ENCODE assay signal across 8 cellular contexts in the genomic region with DNA sequence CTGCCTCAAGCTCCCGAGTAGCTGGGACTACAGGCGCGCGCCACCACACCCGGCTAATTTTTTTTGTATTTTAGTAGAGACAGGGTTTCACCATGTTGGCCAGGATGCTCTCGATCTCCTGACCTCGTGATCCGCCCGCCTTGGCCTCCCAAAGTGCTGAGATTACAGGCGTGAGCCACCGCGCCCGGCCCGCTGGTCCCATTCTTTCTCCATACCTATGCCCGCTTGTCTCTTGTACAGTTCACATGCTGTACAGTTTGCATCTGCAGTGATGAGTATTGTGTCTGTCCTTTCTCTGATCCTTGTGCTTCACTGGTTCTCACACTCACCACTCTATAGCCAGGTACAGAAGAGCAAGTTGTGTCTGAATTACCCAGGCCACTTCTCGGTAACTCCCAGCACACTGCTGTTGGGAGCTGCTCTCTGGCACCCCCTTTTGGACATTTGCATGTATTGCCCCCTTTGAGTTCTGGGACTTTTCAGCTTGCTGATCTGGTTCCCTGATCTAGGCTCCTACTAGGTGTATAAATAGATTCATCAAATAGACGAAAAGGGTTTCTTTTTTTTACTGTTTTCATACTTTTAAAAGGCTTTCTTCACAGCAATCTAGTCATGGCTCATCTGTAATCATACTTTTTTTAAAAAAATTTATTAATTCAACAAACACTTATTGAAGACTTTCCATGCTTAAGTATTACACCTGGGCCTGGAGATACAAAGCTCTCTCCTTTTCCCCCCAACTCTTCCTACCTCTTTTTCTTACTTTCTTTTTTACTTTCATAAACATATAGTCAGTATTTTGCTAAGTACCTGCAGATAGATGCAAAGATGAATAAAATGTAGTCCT. TPM values are rescaled to one million over a fixed set of nuclear protein-coding genes. Genes with fewer than 3 reads are reported as not detected.
DNase-seq lines count a peak whose midpoint lies in the region; ATAC-seq and TF ChIP-seq lines count a peak whose summit lies in the region.

No MANE protein-coding gene starts in this region.

- H3K27ac ChIP-seq in PC-9 (no peak overlapping the region), neuronal stem cell (replicated peaks; ENCODE audit: low read length) (no peak overlapping the region), tibial nerve (no peak overlapping the region)

- H2BK5ac ChIP-seq in neuronal stem cell (ENCODE audit: low read length): no peak overlapping the region

- H3F3A ChIP-seq in PC-9 (ENCODE audit: insufficient read depth, low read depth): no peaks in the 10 kb centered on the region

- H3K4me2 ChIP-seq in PC-9 (no peak overlapping the region), neuronal stem cell (ENCODE audit: insufficient read depth, low read length, poor library complexity, severe bottlenecking) (no peak overlapping the region)

- H3K4me1 ChIP-seq in PC-9 (replicated peaks; ENCODE audit: insufficient read depth) (no peaks in the 10 kb centered on the region), neuronal stem cell (ENCODE audit: control insufficient read depth in 2 of 2, insufficient read depth in 1 of 2, low read depth in 1 of 2, low read length in 2 of 2) (peaks cover 0 to 2% of the 10 kb centered on the region in 2 donors), tibial nerve (no peaks in the 10 kb centered on the region)

- H3K23ac ChIP-seq in neuronal stem cell (ENCODE audit: low read depth, low read length, poor library complexity): no peak overlapping the region

- H3K79me2 ChIP-seq in PC-9 (ENCODE audit: low read depth): no peaks in the 10 kb centered on the region

- DNase-seq in Ammon's horn (ENCODE audit: low spot score): peak; percentile 76
- peak; percentile 26 for DNase-seq in HuH-7.5 (ENCODE audit: low spot score)
- DNase-seq in PC-9: peak in 1 of 2 experiments; percentile 55
- peak; percentile 78 to 79 for DNase-seq in activated T-cell treated with anti-CD3 and anti-CD28 coated beads, Interleukin-2, amount 50 U/mL, for 48 hours
- peak; percentile 61 for DNase-seq in fibroblast of mammary gland (ENCODE audit: low read depth)
- peak; percentile 75 for DNase-seq in neuronal stem cell (ENCODE audit: low spot score)
- peak in 1 of 2 donors; percentile 50 for DNase-seq in tibial nerve (ENCODE audit: low spot score in 2 of 2)

- H2AFZ ChIP-seq in PC-9 (no peak overlapping the region), neuronal stem cell (ENCODE audit: low read length) (no peak overlapping the region)

- no peak overlapping the region for H3K14ac ChIP-seq in neuronal stem cell (ENCODE audit: low read length)

- TF ChIP-seq EP300 in tibial nerve (IDR thresholded peaks at IDR 0.05): no peak

- no peaks in the 10 kb centered on the region for H3K36me3 ChIP-seq in PC-9 (ENCODE audit: low read depth)
- no peaks in the 10 kb centered on the region for H3K36me3 ChIP-seq in neuronal stem cell (replicated peaks in 1 of 2; ENCODE audit: control insufficient read depth in 2 of 2, insufficient read depth in 2 of 2, low read length in 2 of 2)
- H3K36me3 ChIP-seq in tibial nerve: no peaks in the 10 kb centered on the region

- CTCF ChIA-PET in PC-9 (lab: Charles Lee): interaction anchor here (0.6 to 1.3 kb wide), 7 partner anchors 42 to 511 kb away, joined by 3 to 12 read pairs (median 3); no protein-coding TSS in a partner anchor

- H3K9me3 ChIP-seq in PC-9 (ENCODE audit: insufficient read depth, low read depth): no peaks in the 10 kb centered on the region
- peaks cover 0 to 4% of the 10 kb centered on the region in 2 donors for H3K9me3 ChIP-seq in neuronal stem cell (replicated peaks in 1 of 2; ENCODE audit: control insufficient read depth in 2 of 2, insufficient read depth in 1 of 2, low read depth in 1 of 2, low read length in 2 of 2)
- H3K9me3 ChIP-seq in tibial nerve: no peaks in the 10 kb centered on the region

- no peak overlapping the region for H2BK12ac ChIP-seq in neuronal stem cell (ENCODE audit: low read length)

- H3K9ac ChIP-seq in neuronal stem cell (ENCODE audit: low read depth, low read length, poor library complexity): no peak overlapping the region

- no peak overlapping the region for H3K4ac ChIP-seq in neuronal stem cell (ENCODE audit: low read length)

- no CpG with 5 or more reads among the region's 17 CpGs for WGBS in neuronal stem cell (ENCODE audit: extremely low coverage in 2 of 2, insufficient read length in 2 of 2, insufficient replicate concordance in 1 of 2), 2 donors
- 84 to 87% methylated on average over 17 of the region's 17 CpGs for WGBS in tibial nerve, 2 donors

- H4K20me1 ChIP-seq in PC-9 (ENCODE audit: insufficient read depth): no peaks in the 10 kb centered on the region

- H3K18ac ChIP-seq in neuronal stem cell (ENCODE audit: low read length): no peak overlapping the region

- H2AK5ac ChIP-seq in neuronal stem cell (ENCODE audit: low read depth, low read length): no peak overlapping the region

- no peaks in the 10 kb centered on the region for H3K79me1 ChIP-seq in neuronal stem cell (ENCODE audit: low read depth, low read length)

- no peak overlapping the region for H2BK120ac ChIP-seq in neuronal stem cell (ENCODE audit: low read depth, low read length)

- TF ChIP-seq CTCF in PC-9 (conservative IDR thresholded peaks at IDR 0.05) (peak; percentile 95), fibroblast of mammary gland (conservative IDR thresholded peaks at IDR 0.05; ENCODE audit: control insufficient read depth, insufficient read depth, low read depth, low read length) (peak; percentile 98), tibial nerve (IDR thresholded peaks at IDR 0.05) (peak; percentile 64 to 78 (median 73))

- H2BK15ac ChIP-seq in neuronal stem cell (ENCODE audit: low read length): no peak overlapping the region

- peak; percentile 62 for ATAC-seq in GM19035 (IDR thresholded peaks at IDR 0.05; ENCODE audit: unreplicated experiment)

- H4K8ac ChIP-seq in neuronal stem cell (ENCODE audit: low read depth, low read length): no peak overlapping the region

- no peak overlapping the region for H4K91ac ChIP-seq in neuronal stem cell (ENCODE audit: low read depth, low read length, poor library complexity)

- intact Hi-C loops in PC-9 (cut with micrococcal nuclease; ENCODE audit: unreplicated experiment): loop anchor here (1.0 to 5.0 kb wide), 3 partner anchors 184 to 526 kb away; no protein-coding TSS in a partner anchor

- no peaks in the 10 kb centered on the region for H3K9me2 ChIP-seq in PC-9 (ENCODE audit: insufficient read depth)

- H3K4me3 ChIP-seq in PC-9: no peak overlapping the region
- no peak overlapping the region for H3K4me3 ChIP-seq in fibroblast of mammary gland (ENCODE audit: control insufficient read depth, low read depth, low read length)
- H3K4me3 ChIP-seq in neuronal stem cell (ENCODE audit: low read length in 2 of 2): no peak overlapping the region
- H3K4me3 ChIP-seq in tibial nerve: no peak overlapping the region

- POLR2A ChIA-PET in PC-9 (lab: Charles Lee; ENCODE audit: unreplicated experiment): no interaction called here

- no TSS peak for BruUV-seq in PC-9 (replicated peaks; lab: Mats Ljungman, UMichigan)

- no peak for TF ChIP-seq POLR2A in tibial nerve (IDR thresholded peaks at IDR 0.05)

- H3K27me3 ChIP-seq in PC-9 (ENCODE audit: insufficient read depth, low read depth) (peaks cover 28% of the 10 kb centered on the region), neuronal stem cell (ENCODE audit: control insufficient read depth in 3 of 3, insufficient read depth in 3 of 3, low read depth in 1 of 3, low read length in 3 of 3) (no peaks in the 10 kb centered on the region), tibial nerve (no peaks in the 10 kb centered on the region)

RNA-seq across cellular contexts. Expression of gene AOAH, which starts 53.5 kb away (rescaled TPM):
- total RNA-seq in PC-9 (2021) (not detected in 2 replicates), tibial nerve (10 to 100 TPM in 2 of 4 donors, 1 to 10 TPM in 2; 7.5 to 17.8 (median 9.1) TPM)
- polyA plus RNA-seq in neuronal stem cell (2013, experiment 1 of 2): 0.70 TPM
- polyA plus RNA-seq in neuronal stem cell (2013, experiment 2 of 2): 1.1 TPM
